In genomic region chr17:45224671-45225050, GRCh38 we compare ENCODE assay signal across 11 cellular contexts. TPM values are rescaled to one million over a fixed set of nuclear protein-coding genes. Genes with fewer than 3 reads are reported as not detected.
A peak's percentile ranks its signal among the peaks of the same experiment; 100 is the strongest.
DNase-seq lines count a peak whose midpoint lies in the region; ATAC-seq and TF ChIP-seq lines count a peak whose summit lies in the region.
"Had no signal": no experiment of that assay in that cellular context is flagged by ENCODE, and none has a peak within 500 bp of the region (broad histone marks: within the 10 kb centered on the region; RNA-seq: fewer than 3 reads in every experiment).

No MANE protein-coding gene starts in this region.

- H3K4me3 Mint-ChIP-seq in activated T-cell treated with anti-CD3 and anti-CD28 coated beads, Interleukin-2, amount 50 U/mL, for 4 hours = peak overlapping the region; percentile 96
- H3K4me3 Mint-ChIP-seq: nephron progenitor cell had no signal

- H3K36me3 Mint-ChIP-seq in activated T-cell treated with anti-CD3 and anti-CD28 coated beads, Interleukin-2, amount 50 U/mL, for 4 hours (ENCODE audit: insufficient read depth) = no peaks in the 10 kb centered on the region

- H3K79me2 ChIP-seq in mammary epithelial cell (ENCODE audit: insufficient read depth, low read length) = no peaks in the 10 kb centered on the region

- H3K9me3 Mint-ChIP-seq in activated T-cell treated with anti-CD3 and anti-CD28 coated beads, Interleukin-2, amount 50 U/mL, for 4 hours = no peaks in the 10 kb centered on the region
- H3K9me3 Mint-ChIP-seq: nephron progenitor cell had no signal

- DNase-seq in breast epithelium (ENCODE audit: low spot score in 2 of 2) = no peak
- DNase-seq in mammary epithelial cell = no peak
- DNase-seq in activated T-cell treated with anti-CD3 and anti-CD28 coated beads, Interleukin-2, amount 50 U/mL, for 4 hours = no peak
- peak in 1 of 2 donors; percentile 82 for DNase-seq in left lung
- DNase-seq in tibial nerve (ENCODE audit: low spot score in 2 of 2) = no peak
- no peak for DNase-seq in Ammon's horn (ENCODE audit: low spot score)
- no peak for DNase-seq in NCI-H1436 (lab: John Stamatoyannopoulos, UW)
- DNase-seq: foreskin melanocyte, NCI-H226, nephron progenitor cell had no signal

- H3K36me3 ChIP-seq in breast epithelium = no peaks in the 10 kb centered on the region
- no peaks in the 10 kb centered on the region for H3K36me3 ChIP-seq in mammary epithelial cell (ENCODE audit: insufficient read depth, low read length)
- H3K36me3 ChIP-seq in left lung = no peaks in the 10 kb centered on the region
- H3K36me3 ChIP-seq in tibial nerve = no peaks in the 10 kb centered on the region

- ATAC-seq in activated T-cell treated with anti-CD3 and anti-CD28 coated beads, Interleukin-2, amount 50 U/mL, for 4 hours = no peak
- ATAC-seq in left lung = no peak
- no peak for ATAC-seq in HG03354 (IDR thresholded peaks at IDR 0.05; ENCODE audit: poor library complexity, severe bottlenecking, unreplicated experiment)

- TF ChIP-seq EP300 in tibial nerve (IDR thresholded peaks at IDR 0.05) = no peak

- H3K4me3 ChIP-seq in breast epithelium (peak overlapping the region in 2 of 3 donors; percentile 8 to 22), mammary epithelial cell (replicated peaks in 1 of 3; ENCODE audit: insufficient read depth in 1 of 3, low read depth in 2 of 3, low read length in 3 of 3) (no peak overlapping the region), left lung (peak overlapping the region in 1 of 2 donors; percentile 72), tibial nerve (peak overlapping the region in 2 of 4 donors; percentile 1 to 67)

- H3K9me3 ChIP-seq in breast epithelium (no peaks in the 10 kb centered on the region), mammary epithelial cell (replicated peaks; ENCODE audit: insufficient read depth, low read length) (no peaks in the 10 kb centered on the region), left lung (no peaks in the 10 kb centered on the region), tibial nerve (no peaks in the 10 kb centered on the region)

- no peak for TF ChIP-seq POLR2A in breast epithelium (IDR thresholded peaks at IDR 0.05)
- no peak for TF ChIP-seq POLR2A in tibial nerve (IDR thresholded peaks at IDR 0.05)

- H3K27ac ChIP-seq in breast epithelium = peak overlapping the region; percentile 13 to 94
- H3K27ac ChIP-seq in mammary epithelial cell (ENCODE audit: insufficient read depth, low read depth, low read length) = no peak overlapping the region
- H3K27ac ChIP-seq in left lung = peak overlapping the region; percentile 84 to 97
- peak overlapping the region in 3 of 4 donors; percentile 80 to 91 (median 86) for H3K27ac ChIP-seq in tibial nerve

- H3K4me1 ChIP-seq in breast epithelium = peaks cover 4 to 11% of the 10 kb centered on the region in 2 donors
- H3K4me1 ChIP-seq in mammary epithelial cell (ENCODE audit: insufficient read depth, low read length) = peaks cover 50% of the 10 kb centered on the region
- peaks cover 26 to 88% of the 10 kb centered on the region in 2 donors for H3K4me1 ChIP-seq in left lung
- H3K4me1 ChIP-seq in tibial nerve = peaks cover 0 to 53% (median 19%) of the 10 kb centered on the region in 4 donors

- H3K27me3 Mint-ChIP-seq in activated T-cell treated with anti-CD3 and anti-CD28 coated beads, Interleukin-2, amount 50 U/mL, for 4 hours (ENCODE audit: low read depth) = no peaks in the 10 kb centered on the region

- WGBS in mammary epithelial cell (ENCODE audit: low coverage, missing lambda C conversion rate) = 88% methylated on average over 6 of the region's 9 CpGs
- WGBS in tibial nerve, 2 donors = 45 to 81% methylated on average over 3 to 7 of the region's 9 CpGs

- H3K27me3 ChIP-seq in breast epithelium (no peaks in the 10 kb centered on the region), mammary epithelial cell (ENCODE audit: insufficient read depth, low read length) (no peaks in the 10 kb centered on the region), left lung (peaks cover 0 to 20% of the 10 kb centered on the region in 2 donors), tibial nerve (peaks cover 0 to 9% of the 10 kb centered on the region in 2 donors)

- in situ Hi-C loops in mammary epithelial cell (cut with MboI; ENCODE audit: low sequenced_read_pairs in 2 of 2) = loop anchor here (5.0 to 25.0 kb wide), 2 partner anchors 163 to 638 kb away; no protein-coding TSS in a partner anchor

- no peak overlapping the region for H2AFZ ChIP-seq in mammary epithelial cell (ENCODE audit: low read depth, low read length)

- no peak overlapping the region for H3K9ac ChIP-seq in mammary epithelial cell (ENCODE audit: insufficient read depth, low read length)

- no peaks in the 10 kb centered on the region for H4K20me1 ChIP-seq in mammary epithelial cell (ENCODE audit: insufficient read depth, low read length)

- H3K4me1 Mint-ChIP-seq in activated T-cell treated with anti-CD3 and anti-CD28 coated beads, Interleukin-2, amount 50 U/mL, for 4 hours (ENCODE audit: low read depth) = peaks cover 73% of the 10 kb centered on the region

- intact Hi-C loops in breast epithelium (cut with DNase I; ENCODE audit: low total_unique reads) = loop anchor here (5.0 kb wide), 1 partner anchor 163 kb away; no protein-coding TSS in a partner anchor
- intact Hi-C loops in mammary epithelial cell (cut with micrococcal nuclease) = no loop called here
- intact Hi-C loops in left lung (cut with DNase I) = no loop called here

- no peak for TF ChIP-seq CTCF in breast epithelium (IDR thresholded peaks at IDR 0.05)
- TF ChIP-seq CTCF in mammary epithelial cell (conservative IDR thresholded peaks at IDR 0.05 in 1 of 2, IDR thresholded peaks at IDR 0.05 in 1 of 2; ENCODE audit: extremely low read depth in 1 of 2, insufficient read depth in 1 of 2, low read depth in 1 of 2, low read length in 2 of 2) = no peak
- TF ChIP-seq CTCF in left lung (IDR thresholded peaks at IDR 0.05) = no peak
- no peak for TF ChIP-seq CTCF in tibial nerve (IDR thresholded peaks at IDR 0.05)

- H3K4me2 ChIP-seq in mammary epithelial cell (ENCODE audit: insufficient read depth, low read depth, low read length) = no peak overlapping the region

- dilution Hi-C loops in mammary epithelial cell (cut with HindIII; ENCODE audit: low sequenced_read_pairs) = no loop called here

- no TSS peak for BruUV-seq in mammary epithelial cell (replicated peaks; lab: Mats Ljungman, UMichigan)

- CTCF ChIA-PET in mammary epithelial cell (lab: Charles Lee; ENCODE audit: low non-redundant PET) = interaction anchor here (0.8 kb wide), 1 partner anchor 89 kb away, joined by 3 read pairs; the partner anchor contains the start of gene ACBD4

RNA-seq across cellular contexts. Expression of gene FMNL1, which starts 3.0 kb away (rescaled TPM):
- total RNA-seq in breast epithelium (10 to 100 TPM in 2 of 3 donors, 1 to 10 TPM in 1; 9.2 to 31.2 (median 10.8) TPM), mammary epithelial cell (1 to 10 TPM; 1.5 to 3.5 TPM), left lung (100 to 1,000 TPM in 1 of 2 donors, 10 to 100 TPM in 1; 42.0 to 118 TPM), tibial nerve (10 to 100 TPM; 19.2 to 42.9 (median 24.6) TPM)
- 2.0 TPM for polyA plus RNA-seq in mammary epithelial cell
- 8.4 TPM for polyA minus RNA-seq in mammary epithelial cell
- total RNA-seq in activated T-cell treated with anti-CD3 and anti-CD28 coated beads, Interleukin-2, amount 50 U/mL, for 4 hours = 100 to 1,000 TPM; 141 to 190 (median 158) TPM

RNA-seq across cellular contexts. Expression of gene SPATA32, which starts 37.2 kb away (rescaled TPM):
- total RNA-seq in breast epithelium (under 1 TPM in 1 of 3 donors, not detected in 2; 0.44 TPM), mammary epithelial cell (under 1 TPM in 1 of 2 donors, not detected in 1; 0.21 TPM), left lung (not detected), tibial nerve (not detected)
- not detected for polyA plus RNA-seq in mammary epithelial cell
- not detected for polyA minus RNA-seq in mammary epithelial cell
- under 1 TPM; 0.25 to 0.63 (median 0.27) TPM for total RNA-seq in activated T-cell treated with anti-CD3 and anti-CD28 coated beads, Interleukin-2, amount 50 U/mL, for 4 hours

Comparison
In these comparisons a context has a peak if more than half of its experiments do, and no peak if none do; other contexts are left out.
1. H3K4me3 ChIP-seq: peak in breast epithelium (2 of 3); none in mammary epithelial cell (0 of 3).